Comparison of ENCODE assay signal across 26 cellular contexts in the genomic region with DNA sequence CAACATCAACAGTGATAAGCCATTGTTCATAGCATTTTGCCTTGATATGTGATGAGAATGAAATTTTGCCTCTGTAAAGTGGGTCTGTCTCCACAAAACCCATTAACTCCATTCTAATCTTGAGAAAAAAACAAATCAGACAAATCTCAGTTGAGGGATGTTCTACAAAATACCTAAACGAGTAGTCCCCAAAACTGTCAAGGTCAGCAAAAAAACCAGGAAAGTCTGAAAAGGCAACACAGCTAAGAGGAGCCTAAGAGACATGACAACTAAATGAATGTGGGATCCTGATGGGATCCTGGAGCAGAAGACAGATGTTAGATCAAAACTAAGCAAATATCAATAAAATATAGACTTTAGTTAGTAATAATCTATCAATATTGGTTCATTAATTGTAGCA.
DNase-seq lines count a peak whose midpoint lies in the region; ATAC-seq, FAIRE-seq and TF ChIP-seq lines count a peak whose summit lies in the region.
"Had no signal": no experiment of that assay in that cellular context is flagged by ENCODE, and none has a peak within 500 bp of the region (broad histone marks: within the 10 kb centered on the region; RNA-seq: fewer than 3 reads in every experiment).

No MANE protein-coding gene starts in this region.

- H3K79me2 ChIP-seq in HepG2 (ENCODE audit: insufficient read depth, low read length): no peaks in the 10 kb centered on the region
- no peaks in the 10 kb centered on the region for H3K79me2 ChIP-seq in H1 (ENCODE audit: control insufficient read depth in 1 of 2, insufficient read depth in 2 of 2, low read length in 2 of 2)

- POLR2A ChIA-PET in HepG2 (lab: Yijun Ruan, JAX) (no interaction called here), IMR-90 (lab: Charles Lee; ENCODE audit: unreplicated experiment) (no interaction called here), H1 (lab: Charles Lee; ENCODE audit: partially characterized antibody) (no interaction called here)

- H3K4ac ChIP-seq in IMR-90 (ENCODE audit: low read depth, low read length): no peak overlapping the region
- no peak overlapping the region for H3K4ac ChIP-seq in H1 (replicated peaks; ENCODE audit: insufficient read length, low read depth, low read length)

- no peak overlapping the region for H3K9ac ChIP-seq in HepG2 (ENCODE audit: insufficient read depth, low read depth, low read length)
- no peak overlapping the region for H3K9ac ChIP-seq in IMR-90 (ENCODE audit: low read depth, low read length)
- no peak overlapping the region for H3K9ac ChIP-seq in H1 (replicated peaks in 1 of 4; ENCODE audit: extremely low read depth in 1 of 4, low read depth in 3 of 4, low read length in 3 of 4)
- H3K9ac ChIP-seq: BLaER1 treated with 17β-estradiol and CSF1 and Interleukin-3, amounts not matched to agents 10 nM and 100 nM had no signal

- no peaks in the 10 kb centered on the region for H3K4me1 ChIP-seq in HepG2 (ENCODE audit: insufficient read depth, low read length)
- H3K4me1 ChIP-seq in right lobe of liver: no peaks in the 10 kb centered on the region
- no peaks in the 10 kb centered on the region for H3K4me1 ChIP-seq in IMR-90 (ENCODE audit: control insufficient read depth, insufficient read depth, low read length)
- H3K4me1 ChIP-seq in H1 (replicated peaks in 1 of 4; ENCODE audit: control insufficient read depth in 3 of 4, insufficient read depth in 4 of 4, low read length in 3 of 4): no peaks in the 10 kb centered on the region
- H3K4me1 ChIP-seq: BLaER1 treated with 17β-estradiol and CSF1 and Interleukin-3, amounts not matched to agents 10 nM and 100 nM had no signal

- no peaks in the 10 kb centered on the region for H3K9me3 ChIP-seq in HepG2 (ENCODE audit: low read length)
- no peaks in the 10 kb centered on the region for H3K9me3 ChIP-seq in right lobe of liver
- peaks cover 10% of the 10 kb centered on the region for H3K9me3 ChIP-seq in IMR-90 (ENCODE audit: control insufficient read depth, insufficient read depth, low read length)
- H3K9me3 ChIP-seq in H1 (ENCODE audit: insufficient read depth in 2 of 2, low read depth in 1 of 2, low read length in 1 of 2): peaks cover 0 to 4% of the 10 kb centered on the region in 2 experiments; a peak in 1 of 4 replicates

- no peak overlapping the region for H3K27ac ChIP-seq in HepG2 (ENCODE audit: extremely low read length, insufficient read depth, low read length)
- no peak overlapping the region for H3K27ac ChIP-seq in right lobe of liver
- no peak overlapping the region for H3K27ac ChIP-seq in IMR-90 (ENCODE audit: insufficient read depth, low read length)
- no peak overlapping the region for H3K27ac ChIP-seq in H1 (ENCODE audit: low read depth, low read length)
- H3K27ac ChIP-seq: BLaER1 treated with 17β-estradiol and CSF1 and Interleukin-3, amounts not matched to agents 10 nM and 100 nM; C4-2B had no signal

- no peaks in the 10 kb centered on the region for H3K9me1 ChIP-seq in IMR-90 (ENCODE audit: insufficient read depth, low read length)

- H4K20me1 ChIP-seq in HepG2 (ENCODE audit: insufficient read depth, low read length) (no peaks in the 10 kb centered on the region), IMR-90 (ENCODE audit: insufficient read depth, low read length) (no peaks in the 10 kb centered on the region), H1 (replicated peaks in 1 of 2; ENCODE audit: control insufficient read depth in 1 of 2, insufficient read depth in 2 of 2, low read length in 2 of 2) (no peaks in the 10 kb centered on the region)
- H4K20me1 ChIP-seq: BLaER1 treated with 17β-estradiol and CSF1 and Interleukin-3, amounts not matched to agents 10 nM and 100 nM had no signal

- ATAC-seq in HepG2 (no peak), right lobe of liver (no peak), IMR-90 (ENCODE audit: low read depth) (no peak), GM18858 (IDR thresholded peaks at IDR 0.05; ENCODE audit: unreplicated experiment) (no peak)
- ATAC-seq: GM12878 had no signal

- H4K5ac ChIP-seq in IMR-90 (ENCODE audit: low read depth, low read length) (no peak overlapping the region), H1 (ENCODE audit: insufficient read length, low read depth, low read length) (no peak overlapping the region)

- TF ChIP-seq EP300 in HepG2 (IDR thresholded peaks at IDR 0.05; ENCODE audit: low read depth in 2 of 2, low read length in 2 of 2): no peak
- TF ChIP-seq EP300 in HepG2 (CRISPR knock-in tag; IDR thresholded peaks at IDR 0.05; ENCODE audit: borderline replicate concordance): no peak
- no peak for TF ChIP-seq EP300 in H1 (IDR thresholded peaks at IDR 0.05; ENCODE audit: borderline replicate concordance in 1 of 2, low read depth in 2 of 2, low read length in 2 of 2)

- H3K14ac ChIP-seq in IMR-90 (replicated peaks; ENCODE audit: low read depth, low read length): no peak overlapping the region
- H3K14ac ChIP-seq in H1 (ENCODE audit: insufficient read length): no peak overlapping the region

- TF ChIP-seq POLR2A in HepG2 (IDR thresholded peaks at IDR 0.05; ENCODE audit: insufficient read depth in 1 of 2, low read depth in 2 of 2, low read length in 2 of 2) (no peak), right lobe of liver (IDR thresholded peaks at IDR 0.05) (no peak), IMR-90 (IDR thresholded peaks at IDR 0.05; ENCODE audit: low read depth, low read length) (no peak), H1 (IDR thresholded peaks at IDR 0.05; ENCODE audit: control extremely low read depth in 1 of 2, low read depth in 2 of 2, low read length in 2 of 2) (no peak)

- DNase-seq in HepG2 (ENCODE audit: low spot score) (no peak), right lobe of liver (no peak), IMR-90 (no peak), H1 (ENCODE audit: low read depth in 1 of 2, low spot score in 2 of 2) (no peak), CD1c-positive myeloid dendritic cell (ENCODE audit: extremely low spot score) (no peak)
- DNase-seq: 8988T; AML-193; CD4-positive, alpha-beta memory T cell; CD4-positive, CD25-positive, alpha-beta regulatory T cell; CD8-positive, alpha-beta memory T cell; COR-L47; DMS 273 treated with DMSO at 0.1 percent for 48 hours; DMS153; DMS53; DMS79; DND-41; EL; GDM1 had no signal

- BruUV-seq in HepG2 (replicated peaks; lab: Mats Ljungman, UMichigan) (no TSS peak), IMR-90 (replicated peaks; lab: Mats Ljungman, UMichigan) (no TSS peak)

- no peak for TF ChIP-seq CTCF in HepG2 (CRISPR knock-in tag; IDR thresholded peaks at IDR 0.05)
- TF ChIP-seq CTCF in right lobe of liver (IDR thresholded peaks at IDR 0.05): no peak
- no peak for TF ChIP-seq CTCF in IMR-90 (conservative IDR thresholded peaks at IDR 0.05; ENCODE audit: low read depth, low read length)
- TF ChIP-seq CTCF in H1 (IDR thresholded peaks at IDR 0.05; ENCODE audit: control extremely low read depth in 1 of 3, insufficient read depth in 1 of 3, low read depth in 1 of 3, low read length in 3 of 3): no peak

- no peak overlapping the region for H2AK5ac ChIP-seq in IMR-90 (ENCODE audit: low read depth, low read length)
- H2AK5ac ChIP-seq in H1 (ENCODE audit: low read depth, low read length): no peak overlapping the region

- H2BK15ac ChIP-seq in IMR-90 (ENCODE audit: low read depth, low read length) (no peak overlapping the region), H1 (ENCODE audit: low read length) (no peak overlapping the region)

- FAIRE-seq in HepG2 (lab: Jason Lieb, UNC) (no peak), H1 (lab: Jason Lieb, UNC) (no peak)
- FAIRE-seq: A204.1, GM12878, GM12892, GM18507, GM19239 had no signal

- no peak overlapping the region for H2AFZ ChIP-seq in HepG2 (ENCODE audit: low read length)
- no peak overlapping the region for H2AFZ ChIP-seq in IMR-90 (replicated peaks; ENCODE audit: low read length, poor library complexity)
- no peak overlapping the region for H2AFZ ChIP-seq in H1 (ENCODE audit: low read length)

- H3K18ac ChIP-seq in IMR-90 (ENCODE audit: low read depth, low read length): no peak overlapping the region
- H3K18ac ChIP-seq in H1 (ENCODE audit: extremely low read depth, low read length): no peak overlapping the region

- H4K8ac ChIP-seq in IMR-90 (ENCODE audit: low read depth in 2 of 2, low read length in 2 of 2) (no peak overlapping the region), H1 (ENCODE audit: extremely low read depth, insufficient read depth, low read length) (no peak overlapping the region)

- CTCF ChIA-PET in HepG2 (lab: Yijun Ruan, JAX; ENCODE audit: low intra/inter-chr PET ratio, low total read pairs): no interaction called here
- CTCF ChIA-PET in IMR-90 (lab: Yijun Ruan, JAX): no interaction called here
- CTCF ChIA-PET in H1 (lab: Charles Lee; ENCODE audit: partially characterized antibody): no interaction called here

- no peaks in the 10 kb centered on the region for H3K36me3 ChIP-seq in HepG2 (replicated peaks in 1 of 2; ENCODE audit: control insufficient read depth in 1 of 2, insufficient read depth in 2 of 2, low read length in 2 of 2)
- no peaks in the 10 kb centered on the region for H3K36me3 ChIP-seq in right lobe of liver
- H3K36me3 ChIP-seq in IMR-90 (ENCODE audit: control insufficient read depth, insufficient read depth, low read length): no peaks in the 10 kb centered on the region
- no peaks in the 10 kb centered on the region for H3K36me3 ChIP-seq in H1 (ENCODE audit: control insufficient read depth in 2 of 4, insufficient read depth in 4 of 4, low read length in 3 of 4)
- H3K36me3 ChIP-seq: BLaER1 treated with 17β-estradiol and CSF1 and Interleukin-3, amounts not matched to agents 10 nM and 100 nM had no signal

- H4K91ac ChIP-seq in IMR-90 (ENCODE audit: insufficient read depth, low read depth, low read length) (no peak overlapping the region), H1 (replicated peaks; ENCODE audit: insufficient read length, low read length) (no peak overlapping the region)

- WGBS in HepG2 (ENCODE audit: low lambda C conversion rate): 2% methylated on average over 1 of the region's 1 CpG
- 27% methylated on average over 1 of the region's 1 CpG for WGBS in right lobe of liver (ENCODE audit: insufficient coverage, low coverage, low lambda C conversion rate, missing lambda C conversion rate)
- WGBS in IMR-90 (ENCODE audit: extremely low coverage in 2 of 2, insufficient read length in 1 of 2), 2 experiments: no CpG with 5 or more reads among the region's 1 CpG
- 76% methylated on average over 1 of the region's 1 CpG; no CpG with 5 or more reads in 1 of the 2 experiments for WGBS in H1 (ENCODE audit: extremely low coverage in 1 of 2, insufficient coverage in 1 of 2, insufficient read length in 1 of 2, insufficient replicate concordance in 2 of 2, low coverage in 1 of 2, low lambda C conversion rate in 2 of 2, missing lambda C conversion rate in 1 of 2), 2 experiments

- H3K27me3 ChIP-seq in HepG2 (ENCODE audit: control insufficient read depth in 1 of 2, insufficient read depth in 2 of 2, low read length in 2 of 2) (no peaks in the 10 kb centered on the region), right lobe of liver (no peaks in the 10 kb centered on the region), IMR-90 (ENCODE audit: control insufficient read depth, insufficient read depth, low read length) (no peaks in the 10 kb centered on the region), H1 (replicated peaks in 1 of 4; ENCODE audit: control insufficient read depth in 3 of 4, extremely low read depth in 1 of 4, insufficient read depth in 3 of 4, low read length in 3 of 4) (peaks cover 0 to 1% (median 0%) of the 10 kb centered on the region in 4 experiments; a peak in 1 of 7 replicates)
- H3K27me3 ChIP-seq: BLaER1 treated with 17β-estradiol and CSF1 and Interleukin-3, amounts not matched to agents 10 nM and 100 nM had no signal

- TF ChIP-seq RAD21 in HepG2 (CRISPR knock-in tag; IDR thresholded peaks at IDR 0.05) (no peak), IMR-90 (IDR thresholded peaks at IDR 0.05; ENCODE audit: low read length) (no peak), H1 (IDR thresholded peaks at IDR 0.05 in 1 of 2, conservative IDR thresholded peaks at IDR 0.05 in 1 of 2; ENCODE audit: low read depth in 2 of 2, low read length in 2 of 2) (no peak)

- intact Hi-C loops in HepG2 (cut with micrococcal nuclease; ENCODE audit: unreplicated experiment): no loop called here
- intact Hi-C loops in right lobe of liver (cut with DNase I): no loop called here
- intact Hi-C loops in IMR-90 (cut with micrococcal nuclease): no loop called here

- H3K23ac ChIP-seq in IMR-90 (ENCODE audit: low read depth, low read length): no peak overlapping the region
- no peak overlapping the region for H3K23ac ChIP-seq in H1 (ENCODE audit: insufficient read length)

- no peak overlapping the region for H2BK12ac ChIP-seq in H1 (ENCODE audit: low read depth, low read length)

- H3K56ac ChIP-seq in IMR-90 (ENCODE audit: extremely low read depth, insufficient read depth, low read length): no peak overlapping the region
- H3K56ac ChIP-seq in H1 (replicated peaks; ENCODE audit: insufficient read length, low read depth, low read length): no peak overlapping the region

- H2BK5ac ChIP-seq in IMR-90 (ENCODE audit: low read depth, low read length, poor library complexity, severe bottlenecking) (no peak overlapping the region), H1 (ENCODE audit: low read depth, low read length) (no peak overlapping the region)

- in situ Hi-C loops in HepG2 (cut with HindIII; ENCODE audit: extremely low pct_ligation_motif_present, low pct_unique_long_range_greater_than_20kb): loop anchor here (25.0 kb wide), 1 partner anchor 610 kb away; no protein-coding TSS in a partner anchor
- in situ Hi-C loops in IMR-90 (cut with MboI; ENCODE audit: low sequenced_read_pairs): no loop called here

- H3K79me1 ChIP-seq in IMR-90 (ENCODE audit: low read depth in 1 of 2, low read length in 2 of 2): no peaks in the 10 kb centered on the region
- H3K79me1 ChIP-seq in H1 (ENCODE audit: low read depth, low read length): no peaks in the 10 kb centered on the region

- no peaks in the 10 kb centered on the region for H3K23me2 ChIP-seq in H1 (ENCODE audit: low read depth, low read length)

- no peak overlapping the region for H2AK9ac ChIP-seq in IMR-90 (replicated peaks; ENCODE audit: low read depth, low read length, poor library complexity)

- H3K4me3 ChIP-seq in HepG2 (replicated peaks in 1 of 3; ENCODE audit: insufficient read depth in 1 of 3, low read depth in 2 of 3, low read length in 3 of 3): no peak overlapping the region
- H3K4me3 ChIP-seq in right lobe of liver: no peak overlapping the region
- no peak overlapping the region for H3K4me3 ChIP-seq in IMR-90 (ENCODE audit: insufficient read depth, low read depth, low read length)
- no peak overlapping the region for H3K4me3 ChIP-seq in H1 (ENCODE audit: extremely low read depth in 1 of 4, insufficient read depth in 2 of 4, low read depth in 3 of 4, low read length in 4 of 4)
- H3K4me3 ChIP-seq: BLaER1 treated with 17β-estradiol and CSF1 and Interleukin-3, amounts not matched to agents 10 nM and 100 nM; GM12878 had no signal

- no peak overlapping the region for H3K4me2 ChIP-seq in HepG2 (ENCODE audit: low read depth, low read length)
- H3K4me2 ChIP-seq in IMR-90 (ENCODE audit: low read depth, low read length): no peak overlapping the region
- no peak overlapping the region for H3K4me2 ChIP-seq in H1 (ENCODE audit: insufficient read depth in 1 of 2, low read depth in 2 of 2, low read length in 2 of 2)
- H3K4me2 ChIP-seq: BLaER1 treated with 17β-estradiol and CSF1 and Interleukin-3, amounts not matched to agents 10 nM and 100 nM had no signal

- dilution Hi-C loops in IMR-90 (cut with HindIII; ENCODE audit: low sequenced_read_pairs, unreplicated experiment): no loop called here

- H2BK120ac ChIP-seq in IMR-90 (ENCODE audit: low read depth, low read length) (no peak overlapping the region), H1 (replicated peaks; ENCODE audit: low read depth, low read length) (no peak overlapping the region)

- H2BK20ac ChIP-seq in IMR-90 (ENCODE audit: low read depth, low read length) (no peak overlapping the region), H1 (ENCODE audit: low read length) (no peak overlapping the region)

Comparison
In these comparisons a context has a peak if more than half of its experiments do, and no peak if none do; other contexts are left out.
1. Of the 41 proteins assayed by ChIP-seq in both HepG2 and H1: peak only in HepG2: none; only in H1: none; in both: MAFK; in neither: 40.